Comparison of ENCODE assay signal across 17 cellular contexts in the genomic region with DNA sequence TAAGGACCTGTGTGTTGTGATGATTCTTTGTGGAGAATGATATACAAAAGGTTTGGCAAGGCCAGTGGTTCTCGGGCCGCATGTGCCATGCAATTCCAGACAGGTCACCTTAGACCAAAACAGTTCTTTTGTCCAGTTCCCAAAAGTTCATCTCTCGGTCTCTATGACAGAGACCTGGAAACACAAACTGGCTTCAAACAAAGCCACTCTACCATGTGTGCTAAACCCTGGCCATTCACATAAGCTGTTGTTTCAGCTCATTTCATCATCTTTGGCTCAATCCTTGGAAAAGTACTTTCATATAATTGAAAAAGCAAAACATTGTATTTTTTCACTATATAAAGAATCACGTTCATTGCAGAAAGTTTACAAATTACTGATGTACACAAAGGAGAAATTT.
DNase-seq lines count a peak whose midpoint lies in the region; ATAC-seq, FAIRE-seq and TF ChIP-seq lines count a peak whose summit lies in the region.
"Had no signal": no experiment of that assay in that cellular context is flagged by ENCODE, and none has a peak within 500 bp of the region (broad histone marks: within the 10 kb centered on the region; RNA-seq: fewer than 3 reads in every experiment).

No MANE protein-coding gene starts in this region.

- DNase-seq in K562 (ENCODE audit: extremely low read depth in 1 of 4, low spot score in 3 of 4) (no peak), fibroblast of the conjunctiva (ENCODE audit: low read depth) (peak; percentile 30), neuronal stem cell (ENCODE audit: low spot score) (no peak), NCI-H82 treated with DMSO at 0.1 percent for 48 hours (lab: John Stamatoyannopoulos, UW; ENCODE audit: unreplicated experiment) (no peak), mesenchymal stem cell (no peak)
- no peak for DNase-seq in CD4-positive, alpha-beta T cell
- no peak for DNase-seq in activated T-helper 2 cell treated with anti-CD3 and anti-CD28 coated beads, Interferon-gamma antibody, Interleukin-2, Interleukin-4, amounts not matched to agents 10 μg/mL and 5 μg/mL and 100 μg/mL, durations not matched to agents 14 hours and 24 hours and 36 hours (ENCODE audit: low spot score)
- DNase-seq: BE2C; Caco-2; CD8-positive, alpha-beta T cell; DND-41; GDM1; H7 had no signal

- FAIRE-seq in K562 (lab: Jason Lieb, UNC): peak; percentile 26
- FAIRE-seq: A549, GM12892 had no signal

- H3K27me3 ChIP-seq in K562 (ENCODE audit: control insufficient read depth in 2 of 2, insufficient read depth in 2 of 2, low read length in 2 of 2) (no peaks in the 10 kb centered on the region), neuronal stem cell (ENCODE audit: control insufficient read depth in 3 of 3, insufficient read depth in 3 of 3, low read depth in 1 of 3, low read length in 3 of 3) (peaks cover 0 to 16% (median 0%) of the 10 kb centered on the region in 3 experiments), mesenchymal stem cell (ENCODE audit: control insufficient read depth in 1 of 2, insufficient read depth in 1 of 2, low read length in 2 of 2) (no peaks in the 10 kb centered on the region)
- no peaks in the 10 kb centered on the region for H3K27me3 ChIP-seq in CD4-positive, alpha-beta T cell (ENCODE audit: control insufficient read depth, insufficient read depth, low read length)
- H3K27me3 ChIP-seq: BE2C had no signal

- H3K4me3 ChIP-seq in HEK293 (ENCODE audit: low read depth, low read length) (no peak overlapping the region), K562 (no peak overlapping the region), neuronal stem cell (ENCODE audit: low read length in 2 of 2) (no peak overlapping the region), mesenchymal stem cell (ENCODE audit: insufficient read depth in 1 of 2, low read depth in 1 of 2, low read length in 2 of 2) (no peak overlapping the region)
- H3K4me3 ChIP-seq: A549 had no signal

- H4K8ac ChIP-seq in neuronal stem cell (ENCODE audit: low read depth, low read length): no peak overlapping the region
- no peak overlapping the region for H4K8ac ChIP-seq in mesenchymal stem cell (ENCODE audit: low read length)

- TF ChIP-seq CTCF in HEK293 (tag by site-specific recombination; IDR thresholded peaks at IDR 0.05) (no peak), K562 (IDR thresholded peaks at IDR 0.05 in 2 of 3, conservative IDR thresholded peaks at IDR 0.05 in 1 of 3; ENCODE audit: insufficient read depth in 2 of 3, low read depth in 1 of 3, low read length in 3 of 3) (no peak)
- TF ChIP-seq CTCF in CD4-positive, alpha-beta T cell (IDR thresholded peaks at IDR 0.05): no peak

- H3K79me1 ChIP-seq in neuronal stem cell (ENCODE audit: low read depth, low read length) (no peaks in the 10 kb centered on the region), mesenchymal stem cell (replicated peaks; ENCODE audit: low read length, poor library complexity, severe bottlenecking) (no peaks in the 10 kb centered on the region)

- TF ChIP-seq POLR2A in K562 (conservative IDR thresholded peaks at IDR 0.05): no peak

- no TSS peak for BruUV-seq in K562 (replicated peaks; lab: Mats Ljungman, UMichigan)

- no peak for ATAC-seq in K562
- ATAC-seq in CD4-positive, alpha-beta T cell (ENCODE audit: poor library complexity): no peak
- ATAC-seq: A549; CD8-positive, alpha-beta T cell had no signal

- no peak overlapping the region for H3K27ac ChIP-seq in HEK293 (ENCODE audit: extremely low read depth, low read depth, low read length)
- H3K27ac ChIP-seq in K562 (ENCODE audit: extremely low read depth, low read depth, low read length): no peak overlapping the region
- no peak overlapping the region for H3K27ac ChIP-seq in neuronal stem cell (replicated peaks; ENCODE audit: low read length)
- no peak overlapping the region for H3K27ac ChIP-seq in CD4-positive, alpha-beta T cell (ENCODE audit: low read depth, low read length)
- no peak overlapping the region for H3K27ac ChIP-seq in mesenchymal stem cell (ENCODE audit: low read length, poor library complexity, severe bottlenecking)
- H3K27ac ChIP-seq: A549, C4-2B had no signal

- peak overlapping the region; percentile 0 for H3K4ac ChIP-seq in neuronal stem cell (ENCODE audit: low read length)
- H3K4ac ChIP-seq in mesenchymal stem cell (ENCODE audit: low read depth in 1 of 2, low read length in 2 of 2): no peak overlapping the region

- peak overlapping the region; percentile 90 for H2BK12ac ChIP-seq in neuronal stem cell (ENCODE audit: low read length)
- no peak overlapping the region for H2BK12ac ChIP-seq in mesenchymal stem cell (ENCODE audit: low read length in 2 of 2)

- H2AK5ac ChIP-seq in neuronal stem cell (ENCODE audit: low read depth, low read length): no peak overlapping the region
- no peak overlapping the region for H2AK5ac ChIP-seq in mesenchymal stem cell (ENCODE audit: low read length, severe bottlenecking)

- no peak overlapping the region for H3K27ac Mint-ChIP-seq in CD4-positive, alpha-beta T cell
- no peak overlapping the region for H3K27ac Mint-ChIP-seq in activated T-helper 2 cell treated with anti-CD3 and anti-CD28 coated beads, Interferon-gamma antibody, Interleukin-2, Interleukin-4, amounts not matched to agents 10 μg/mL and 5 μg/mL and 100 μg/mL, durations not matched to agents 14 hours and 24 hours and 36 hours
- H3K27ac Mint-ChIP-seq: CD8-positive, alpha-beta T cell had no signal

- H3K14ac ChIP-seq in neuronal stem cell (ENCODE audit: low read length): no peak overlapping the region
- H3K14ac ChIP-seq in mesenchymal stem cell (ENCODE audit: low read length in 2 of 2): no peak overlapping the region

- H2BK15ac ChIP-seq in neuronal stem cell (ENCODE audit: low read length): no peak overlapping the region
- no peak overlapping the region for H2BK15ac ChIP-seq in mesenchymal stem cell (ENCODE audit: low read depth, poor library complexity, severe bottlenecking)

- no peak overlapping the region for H2BK120ac ChIP-seq in neuronal stem cell (ENCODE audit: low read depth, low read length)
- no peak overlapping the region for H2BK120ac ChIP-seq in mesenchymal stem cell (ENCODE audit: low read depth, low read length)

- no peaks in the 10 kb centered on the region for H3K79me2 ChIP-seq in K562 (ENCODE audit: control insufficient read depth, insufficient read depth, low read length)

- no peaks in the 10 kb centered on the region for H3K36me3 ChIP-seq in HEK293 (ENCODE audit: control insufficient read depth in 2 of 2, insufficient read depth in 1 of 2, low read length in 2 of 2)
- H3K36me3 ChIP-seq in K562 (ENCODE audit: control insufficient read depth, insufficient read depth, low read length): no peaks in the 10 kb centered on the region
- no peaks in the 10 kb centered on the region for H3K36me3 ChIP-seq in neuronal stem cell (replicated peaks in 1 of 2; ENCODE audit: control insufficient read depth in 2 of 2, insufficient read depth in 2 of 2, low read length in 2 of 2)
- no peaks in the 10 kb centered on the region for H3K36me3 ChIP-seq in mesenchymal stem cell (ENCODE audit: control insufficient read depth in 1 of 2, insufficient read depth in 2 of 2, low read depth in 1 of 2, low read length in 2 of 2)
- H3K36me3 ChIP-seq: BE2C had no signal

- H4K20me1 ChIP-seq in K562 (replicated peaks; ENCODE audit: control insufficient read depth, insufficient read depth, low read length): no peaks in the 10 kb centered on the region

- H3K9ac ChIP-seq in K562 (ENCODE audit: insufficient read depth in 1 of 2, low read depth in 2 of 2, low read length in 2 of 2): no peak overlapping the region
- H3K9ac ChIP-seq in neuronal stem cell (ENCODE audit: low read depth, low read length, poor library complexity): no peak overlapping the region
- H3K9ac ChIP-seq in mesenchymal stem cell (ENCODE audit: low read length): no peak overlapping the region

- no peaks in the 10 kb centered on the region for H3K9me1 ChIP-seq in K562 (ENCODE audit: control insufficient read depth, insufficient read depth, low read length)

- in situ Hi-C loops in K562 (cut with MboI): no loop called here

- H2AFZ ChIP-seq in K562 (ENCODE audit: low read depth, low read length): no peak overlapping the region
- no peak overlapping the region for H2AFZ ChIP-seq in neuronal stem cell (ENCODE audit: low read length)
- no peak overlapping the region for H2AFZ ChIP-seq in mesenchymal stem cell (ENCODE audit: low read depth, low read length)

- intact Hi-C loops in K562 (cut with micrococcal nuclease): no loop called here
- intact Hi-C loops in CD4-positive, alpha-beta T cell (cut with DNase I, micrococcal nuclease): no loop called here
- intact Hi-C loops in activated T-helper 2 cell treated with anti-CD3 and anti-CD28 coated beads, Interferon-gamma antibody, Interleukin-2, Interleukin-4, amounts not matched to agents 10 μg/mL and 5 μg/mL and 100 μg/mL, durations not matched to agents 14 hours and 24 hours and 36 hours (cut with micrococcal nuclease): no loop called here

- H3K9me3 ChIP-seq in HEK293 (ENCODE audit: control insufficient read depth, insufficient read depth, low read depth, low read length): no peaks in the 10 kb centered on the region
- H3K9me3 ChIP-seq in K562 (replicated peaks; ENCODE audit: control insufficient read depth, insufficient read depth, low read depth, low read length): no peaks in the 10 kb centered on the region
- peaks cover 0 to 5% of the 10 kb centered on the region in 2 donors for H3K9me3 ChIP-seq in neuronal stem cell (replicated peaks in 1 of 2; ENCODE audit: control insufficient read depth in 2 of 2, insufficient read depth in 1 of 2, low read depth in 1 of 2, low read length in 2 of 2)
- no peaks in the 10 kb centered on the region for H3K9me3 ChIP-seq in CD4-positive, alpha-beta T cell (ENCODE audit: control insufficient read depth, low read length)
- peaks cover 4% of the 10 kb centered on the region for H3K9me3 ChIP-seq in mesenchymal stem cell (ENCODE audit: control insufficient read depth, low read length)
- H3K9me3 ChIP-seq: A549, BE2C, Caco-2 had no signal

- WGBS in K562 (ENCODE audit: insufficient coverage, low coverage, missing lambda C conversion rate): under 1% methylated on average over 4 of the region's 4 CpGs
- WGBS in neuronal stem cell (ENCODE audit: extremely low coverage in 2 of 2, insufficient read length in 2 of 2, insufficient replicate concordance in 1 of 2), 2 donors: no CpG with 5 or more reads among the region's 4 CpGs
- 96% methylated on average over 3 of the region's 4 CpGs for WGBS in mesenchymal stem cell

- POLR2A ChIA-PET in HEK293 (lab: Yijun Ruan, JAX): no interaction called here
- POLR2A ChIA-PET in K562 (lab: Yijun Ruan, JAX): no interaction called here
- POLR2A ChIA-PET in CD4-positive, alpha-beta T cell (lab: Charles Lee): no interaction called here

- CTCF ChIA-PET in HEK293 (lab: Yijun Ruan, JAX) (interaction anchor here (0.6 kb wide), 1 partner anchor 842 kb away, joined by 3 read pairs; no protein-coding TSS in a partner anchor), K562 (lab: Yijun Ruan, JAX; ENCODE audit: low intra/inter-chr PET ratio) (no interaction called here)
- CTCF ChIA-PET in CD4-positive, alpha-beta T cell (lab: Charles Lee): no interaction called here

- H3K4me1 ChIP-seq in HEK293 (ENCODE audit: control insufficient read depth, insufficient read depth, low read length): no peaks in the 10 kb centered on the region
- H3K4me1 ChIP-seq in K562 (replicated peaks in 1 of 2; ENCODE audit: control insufficient read depth in 2 of 2, insufficient read depth in 2 of 2, low read length in 2 of 2): no peaks in the 10 kb centered on the region
- peaks cover 0 to 2% of the 10 kb centered on the region in 2 donors for H3K4me1 ChIP-seq in neuronal stem cell (ENCODE audit: control insufficient read depth in 2 of 2, insufficient read depth in 1 of 2, low read depth in 1 of 2, low read length in 2 of 2)
- H3K4me1 ChIP-seq in mesenchymal stem cell (ENCODE audit: control insufficient read depth, insufficient read depth, low read depth, low read length): no peaks in the 10 kb centered on the region
- H3K4me1 ChIP-seq: A549, Caco-2 had no signal

- H3K4me1 Mint-ChIP-seq in CD4-positive, alpha-beta T cell (ENCODE audit: low read depth): no peaks in the 10 kb centered on the region
- H3K4me1 Mint-ChIP-seq in activated T-helper 2 cell treated with anti-CD3 and anti-CD28 coated beads, Interferon-gamma antibody, Interleukin-2, Interleukin-4, amounts not matched to agents 10 μg/mL and 5 μg/mL and 100 μg/mL, durations not matched to agents 14 hours and 24 hours and 36 hours (ENCODE audit: low read depth): no peaks in the 10 kb centered on the region

- no peak for TF ChIP-seq EP300 in K562 (IDR thresholded peaks at IDR 0.05; ENCODE audit: low read length)

- no peak overlapping the region for H2BK5ac ChIP-seq in neuronal stem cell (ENCODE audit: low read length)
- no peak overlapping the region for H2BK5ac ChIP-seq in mesenchymal stem cell (ENCODE audit: low read depth, low read length, poor library complexity, severe bottlenecking)

- no peak overlapping the region for H3K18ac ChIP-seq in neuronal stem cell (ENCODE audit: low read length)
- no peak overlapping the region for H3K18ac ChIP-seq in mesenchymal stem cell (ENCODE audit: low read depth in 1 of 2, low read length in 2 of 2)

- H4K91ac ChIP-seq in neuronal stem cell (ENCODE audit: low read depth, low read length, poor library complexity): no peak overlapping the region
- H4K91ac ChIP-seq in mesenchymal stem cell (ENCODE audit: low read length): no peak overlapping the region

- no peaks in the 10 kb centered on the region for H3K27me3 Mint-ChIP-seq in CD4-positive, alpha-beta T cell
- H3K27me3 Mint-ChIP-seq in activated T-helper 2 cell treated with anti-CD3 and anti-CD28 coated beads, Interferon-gamma antibody, Interleukin-2, Interleukin-4, amounts not matched to agents 10 μg/mL and 5 μg/mL and 100 μg/mL, durations not matched to agents 14 hours and 24 hours and 36 hours (ENCODE audit: low read depth): no peaks in the 10 kb centered on the region

- H3K23ac ChIP-seq in neuronal stem cell (ENCODE audit: low read depth, low read length, poor library complexity): no peak overlapping the region
- no peak overlapping the region for H3K23ac ChIP-seq in mesenchymal stem cell (ENCODE audit: low read length in 2 of 2)

- H3K4me2 ChIP-seq in K562 (ENCODE audit: insufficient read depth, low read length) (no peak overlapping the region), neuronal stem cell (ENCODE audit: insufficient read depth, low read length, poor library complexity, severe bottlenecking) (no peak overlapping the region), mesenchymal stem cell (ENCODE audit: low read length, poor library complexity, severe bottlenecking) (no peak overlapping the region)
- H3K4me2 ChIP-seq: A549 had no signal

- TF ChIP-seq RAD21 in K562 (CRISPR knock-in tag; conservative IDR thresholded peaks at IDR 0.05 in 1 of 2, IDR thresholded peaks at IDR 0.05 in 1 of 2): no peak

- peaks cover 7% of the 10 kb centered on the region for H3K9me3 Mint-ChIP-seq in CD4-positive, alpha-beta T cell
- H3K9me3 Mint-ChIP-seq in activated T-helper 2 cell treated with anti-CD3 and anti-CD28 coated beads, Interferon-gamma antibody, Interleukin-2, Interleukin-4, amounts not matched to agents 10 μg/mL and 5 μg/mL and 100 μg/mL, durations not matched to agents 14 hours and 24 hours and 36 hours: peaks cover 7% of the 10 kb centered on the region
- H3K9me3 Mint-ChIP-seq: CD8-positive, alpha-beta T cell had no signal

- no peaks in the 10 kb centered on the region for H3K36me3 Mint-ChIP-seq in CD4-positive, alpha-beta T cell (ENCODE audit: low read depth)
- no peaks in the 10 kb centered on the region for H3K36me3 Mint-ChIP-seq in activated T-helper 2 cell treated with anti-CD3 and anti-CD28 coated beads, Interferon-gamma antibody, Interleukin-2, Interleukin-4, amounts not matched to agents 10 μg/mL and 5 μg/mL and 100 μg/mL, durations not matched to agents 14 hours and 24 hours and 36 hours (ENCODE audit: low read depth)
- H3K36me3 Mint-ChIP-seq: CD8-positive, alpha-beta T cell had no signal

- H3K4me3 Mint-ChIP-seq in CD4-positive, alpha-beta T cell: no peak overlapping the region
- no peak overlapping the region for H3K4me3 Mint-ChIP-seq in activated T-helper 2 cell treated with anti-CD3 and anti-CD28 coated beads, Interferon-gamma antibody, Interleukin-2, Interleukin-4, amounts not matched to agents 10 μg/mL and 5 μg/mL and 100 μg/mL, durations not matched to agents 14 hours and 24 hours and 36 hours (ENCODE audit: low read depth)
- H3K4me3 Mint-ChIP-seq: CD8-positive, alpha-beta T cell had no signal
